ENCODE assay signal across 8 cellular contexts in genomic region chr11:99020324-99021225, GRCh38. TPM values are rescaled to one million over a fixed set of nuclear protein-coding genes. Genes with fewer than 3 reads are reported as not detected.
DNase-seq lines count a peak whose midpoint lies in the region; ATAC-seq and TF ChIP-seq lines count a peak whose summit lies in the region.

TSS of gene CNTN5 (plus strand) at chr11:99020949.

- H3K9me3 Mint-ChIP-seq in natural killer cell treated with Interleukin-12 subunit alpha and Interleukin-12 subunit beta and Interleukin-15 and Interleukin-18, amount 100 ng/mL, for 72 hours, result peaks cover 5% of the 10 kb centered on the region
- H3K9me3 Mint-ChIP-seq in natural killer cell, result peaks cover 2 to 3% of the 10 kb centered on the region in 2 donors
- H3K9me3 Mint-ChIP-seq in naive thymus-derived CD8-positive, alpha-beta T cell, result peaks cover 0 to 4% (median 0%) of the 10 kb centered on the region in 9 donors

- peak within 1 kb of the TSS; percentile 57 for H3K4me3 ChIP-seq in WI38 (ENCODE audit: low read depth, low read length)
- no peak within 1 kb of the TSS for H3K4me3 ChIP-seq in fibroblast of mammary gland (ENCODE audit: control insufficient read depth, low read depth, low read length)

- no peak for TF ChIP-seq CTCF in natural killer cell (IDR thresholded peaks at IDR 0.05)
- TF ChIP-seq CTCF in WI38 (IDR thresholded peaks at IDR 0.05; ENCODE audit: low read depth, low read length), result no peak
- no peak for TF ChIP-seq CTCF in fibroblast of mammary gland (conservative IDR thresholded peaks at IDR 0.05; ENCODE audit: control insufficient read depth, insufficient read depth, low read depth, low read length)

- H3K27me3 Mint-ChIP-seq in natural killer cell treated with Interleukin-12 subunit alpha and Interleukin-12 subunit beta and Interleukin-15 and Interleukin-18, amount 100 ng/mL, for 72 hours, result peaks cover 10 to 18% of the 10 kb centered on the region in 2 donors
- peaks cover 9 to 19% of the 10 kb centered on the region in 2 donors for H3K27me3 Mint-ChIP-seq in natural killer cell (ENCODE audit: low read depth in 2 of 2)
- H3K27me3 Mint-ChIP-seq in naive thymus-derived CD8-positive, alpha-beta T cell, result peaks cover 23 to 48% (median 25%) of the 10 kb centered on the region in 5 donors

- H3K4me3 Mint-ChIP-seq in natural killer cell treated with Interleukin-12 subunit alpha and Interleukin-12 subunit beta and Interleukin-15 and Interleukin-18, amount 100 ng/mL, for 72 hours, result peak within 1 kb of the TSS; percentile 16
- H3K4me3 Mint-ChIP-seq in natural killer cell, result no peak within 1 kb of the TSS
- H3K4me3 Mint-ChIP-seq in naive thymus-derived CD8-positive, alpha-beta T cell, result peak within 1 kb of the TSS; percentile 7 to 69 (median 58)

- H3K4me1 Mint-ChIP-seq in natural killer cell treated with Interleukin-12 subunit alpha and Interleukin-12 subunit beta and Interleukin-15 and Interleukin-18, amount 100 ng/mL, for 72 hours (ENCODE audit: low read depth in 2 of 2), result peaks cover 0 to 4% of the 10 kb centered on the region in 2 donors
- peaks cover 0 to 6% of the 10 kb centered on the region in 2 donors for H3K4me1 Mint-ChIP-seq in natural killer cell
- H3K4me1 Mint-ChIP-seq in naive thymus-derived CD8-positive, alpha-beta T cell, result peaks cover 8 to 17% (median 9%) of the 10 kb centered on the region in 4 donors

- H3K36me3 Mint-ChIP-seq in natural killer cell treated with Interleukin-12 subunit alpha and Interleukin-12 subunit beta and Interleukin-15 and Interleukin-18, amount 100 ng/mL, for 72 hours, result peaks cover 11% of the 10 kb centered on the region
- H3K36me3 Mint-ChIP-seq in natural killer cell, result peaks cover 15% of the 10 kb centered on the region
- H3K36me3 Mint-ChIP-seq in naive thymus-derived CD8-positive, alpha-beta T cell, result no peaks in the 10 kb centered on the region

- POLR2A ChIA-PET in naive thymus-derived CD8-positive, alpha-beta T cell (lab: Charles Lee), result no interaction called here

- intact Hi-C loops in natural killer cell (cut with micrococcal nuclease), result no loop called here

- no peak within 1 kb of the TSS for H3K27ac Mint-ChIP-seq in natural killer cell treated with Interleukin-12 subunit alpha and Interleukin-12 subunit beta and Interleukin-15 and Interleukin-18, amount 100 ng/mL, for 72 hours
- no peak within 1 kb of the TSS for H3K27ac Mint-ChIP-seq in natural killer cell
- peak within 1 kb of the TSS in 1 of 10 donors; percentile 72 for H3K27ac Mint-ChIP-seq in naive thymus-derived CD8-positive, alpha-beta T cell

- no peak for ATAC-seq in natural killer cell treated with Interleukin-12 subunit alpha and Interleukin-12 subunit beta and Interleukin-15 and Interleukin-18, amount 100 ng/mL, for 72 hours
- no peak for ATAC-seq in natural killer cell
- peak; percentile 25 to 33 for ATAC-seq in naive thymus-derived CD8-positive, alpha-beta T cell

- DNase-seq in natural killer cell treated with Interleukin-12 subunit alpha and Interleukin-12 subunit beta and Interleukin-15 and Interleukin-18, amount 100 ng/mL, for 72 hours (ENCODE audit: low spot score), result no peak
- no peak for DNase-seq in natural killer cell
- peak; percentile 86 for DNase-seq in NCI-H1105 treated with DMSO at 0.1 percent for 48 hours (lab: John Stamatoyannopoulos, UW)
- peak; percentile 7 for DNase-seq in fibroblast of mammary gland (ENCODE audit: low read depth)
- peak in 1 of 10 donors; percentile 1 for DNase-seq in naive thymus-derived CD8-positive, alpha-beta T cell
- no peak for DNase-seq in NCI-H446 treated with DMSO at 0.1 percent for 48 hours (lab: John Stamatoyannopoulos, UW)
- DNase-seq in DMS114 treated with DMSO at 0.1 percent for 48 hours (lab: John Stamatoyannopoulos, UW; ENCODE audit: unreplicated experiment), result no peak

RNA-seq across cellular contexts. Expression of gene CNTN5, which starts in this region (rescaled TPM):
- not detected for total RNA-seq in natural killer cell treated with Interleukin-12 subunit alpha and Interleukin-12 subunit beta and Interleukin-15 and Interleukin-18, amount 100 ng/mL, for 72 hours
- total RNA-seq in natural killer cell, result not detected
- total RNA-seq in naive thymus-derived CD8-positive, alpha-beta T cell, result not detected
- not detected for polyA plus RNA-seq in naive thymus-derived CD8-positive, alpha-beta T cell

Comparison
In these comparisons a context has a peak if more than half of its experiments do, and no peak if none do; other contexts are left out.
1. Peak in ATAC-seq in naive thymus-derived CD8-positive, alpha-beta T cell; RNA of the gene not detected or under 1 TPM.
2. DNase-seq: peak in NCI-H1105 treated with DMSO at 0.1 percent for 48 hours (single experiment) and fibroblast of mammary gland (single experiment); none in natural killer cell treated with Interleukin-12 subunit alpha and Interleukin-12 subunit beta and Interleukin-15 and Interleukin-18, amount 100 ng/mL, for 72 hours (single experiment), natural killer cell (single experiment), NCI-H446 treated with DMSO at 0.1 percent for 48 hours (single experiment) and DMS114 treated with DMSO at 0.1 percent for 48 hours (single experiment).